9 cellular contexts compared by ENCODE assay signal in genomic region chr1:43285269-43285986, GRCh38. TPM values are rescaled to one million over a fixed set of nuclear protein-coding genes. Genes with fewer than 3 reads are reported as not detected.
DNase-seq lines count a peak whose midpoint lies in the region; ATAC-seq and TF ChIP-seq lines count a peak whose summit lies in the region.
"Had no signal": no experiment of that assay in that cellular context is flagged by ENCODE, and none has a peak within 500 bp of the region (broad histone marks: within the 10 kb centered on the region; RNA-seq: fewer than 3 reads in every experiment).

C1orf210 (minus strand) TSS chr1:43285581; CDS start chr1:43283270, 2,311 bp downstream.

- no peaks in the 10 kb centered on the region for H3K9me3 ChIP-seq in hepatocyte (ENCODE audit: low read depth)
- no peaks in the 10 kb centered on the region for H3K9me3 ChIP-seq in prostate gland

- H3K9me2 ChIP-seq in hepatocyte (replicated peaks; ENCODE audit: insufficient read depth), result no peaks in the 10 kb centered on the region

- intact Hi-C loops in prostate gland (cut with DNase I), result no loop called here

- no peaks in the 10 kb centered on the region for H3K27me3 ChIP-seq in hepatocyte
- H3K27me3 ChIP-seq in prostate gland (replicated peaks; ENCODE audit: insufficient read depth), result no peaks in the 10 kb centered on the region

- H3K36me3 ChIP-seq in hepatocyte (replicated peaks; ENCODE audit: insufficient read depth, low read depth) (no peaks in the 10 kb centered on the region), prostate gland (no peaks in the 10 kb centered on the region)

- peaks cover 24% of the 10 kb centered on the region for H3K79me2 ChIP-seq in hepatocyte

- H2AFZ ChIP-seq in hepatocyte, result peak within 1 kb of the TSS; percentile 14

- no peak for ATAC-seq in GM18870 (IDR thresholded peaks at IDR 0.05; ENCODE audit: unreplicated experiment)

- peak; percentile 54 for TF ChIP-seq POLR2A in prostate gland (IDR thresholded peaks at IDR 0.05)

- TF ChIP-seq CTCF in hepatocyte (IDR thresholded peaks at IDR 0.05; ENCODE audit: poor library complexity), result peak; percentile 22
- peak in 3 of 4 experiments; percentile 38 to 73 (median 72) for TF ChIP-seq CTCF in prostate gland (IDR thresholded peaks at IDR 0.05)

- H3K4me1 ChIP-seq in hepatocyte (ENCODE audit: insufficient read depth) (peaks cover 11% of the 10 kb centered on the region), prostate gland (replicated peaks) (no peaks in the 10 kb centered on the region)

- H4K20me1 ChIP-seq in hepatocyte (ENCODE audit: insufficient read depth, poor library complexity, severe bottlenecking), result no peaks in the 10 kb centered on the region

- H3K27ac ChIP-seq in hepatocyte (peak within 1 kb of the TSS; percentile 95), prostate gland (peak within 1 kb of the TSS; percentile 37 to 53)

- peak; percentile 16 for DNase-seq in HK-2 (ENCODE audit: unreplicated experiment)
- peak; percentile 73 for DNase-seq in NCI-H345 (lab: John Stamatoyannopoulos, UW)
- peak; percentile 94 for DNase-seq in hepatocyte (ENCODE audit: low spot score)
- peak; percentile 91 for DNase-seq in prostate gland (ENCODE audit: low spot score)
- no peak for DNase-seq in KG1 (lab: John Stamatoyannopoulos, UW)
- DNase-seq in T-helper 1 cell, result no peak
- DNase-seq in NOMO-1 treated with dmso at 0.1 percent for 144 hours (lab: John Stamatoyannopoulos, UW; ENCODE audit: unreplicated experiment), result no peak

- H3K4me2 ChIP-seq in hepatocyte, result peak within 1 kb of the TSS; percentile 85

- WGBS in hepatocyte (ENCODE audit: low lambda C conversion rate, missing lambda C conversion rate), result 22% methylated on average over 13 of the region's 19 CpGs
- WGBS in prostate gland, result 42% methylated on average over 19 of the region's 19 CpGs

- H3K4me3 ChIP-seq in hepatocyte (peak within 1 kb of the TSS; percentile 35), prostate gland (peak within 1 kb of the TSS; percentile 35 to 46)

RNA-seq across cellular contexts. Expression of gene C1orf210, which starts in this region (rescaled TPM):
- total RNA-seq in hepatocyte (32.3 and 43.9 TPM in 2 replicates), prostate gland (10 to 100 TPM in 1 of 2 donors, 1 to 10 TPM in 1; 5.5 to 21.7 TPM)
- polyA plus RNA-seq in hepatocyte, result 30.5 and 47.4 TPM in 2 replicates
- total RNA-seq: lung microvascular endothelial cell had no signal

Comparison
In these comparisons a context has a peak if more than half of its experiments do, and no peak if none do; other contexts are left out.
1. DNase-seq: peak in HK-2 (single experiment), NCI-H345 (single experiment), hepatocyte (single experiment) and prostate gland (single experiment); none in KG1 (single experiment), T-helper 1 cell (0 of 5) and NOMO-1 treated with dmso at 0.1 percent for 144 hours (single experiment).